17 cellular contexts compared by ENCODE assay signal in genomic region chr4:85495621-85496020, GRCh38. TPM values are rescaled to one million over a fixed set of nuclear protein-coding genes. Genes with fewer than 3 reads are reported as not detected.
DNase-seq lines count a peak whose midpoint lies in the region; ATAC-seq, FAIRE-seq and TF ChIP-seq lines count a peak whose summit lies in the region.
"Had no signal": no experiment of that assay in that cellular context is flagged by ENCODE, and none has a peak within 500 bp of the region (broad histone marks: within the 10 kb centered on the region; RNA-seq: fewer than 3 reads in every experiment).

No MANE protein-coding gene starts in this region.

- H3K27me3 Mint-ChIP-seq in HFFc6 (ENCODE audit: insufficient read depth) (no peaks in the 10 kb centered on the region), activated B cell treated with CpG ODN at 0.5 μM for 24 hours (no peaks in the 10 kb centered on the region)

- TF ChIP-seq CTCF in HFFc6 (IDR thresholded peaks at IDR 0.05): no peak
- no peak for TF ChIP-seq CTCF in activated B cell treated with CpG ODN at 0.5 μM for 24 hours (IDR thresholded peaks at IDR 0.05)
- no peak for TF ChIP-seq CTCF in spleen (IDR thresholded peaks at IDR 0.05 in 8 of 11, conservative IDR thresholded peaks at IDR 0.05 in 3 of 11)

- FAIRE-seq in small intestine (lab: Jason Lieb, UNC): no peak

- DNase-seq in HFFc6 (no peak), activated B cell treated with CpG ODN at 0.5 μM for 24 hours (no peak), left ventricle myocardium superior (no peak), spleen (no peak), small intestine (no peak)
- DNase-seq: DMS53, MV-4-11, natural killer cell, NCI-H526 had no signal

- H3K4me1 ChIP-seq in spleen (peaks cover 29 to 66% (median 45%) of the 10 kb centered on the region in 6 donors), small intestine (ENCODE audit: control insufficient read depth in 2 of 2, insufficient read depth in 1 of 2, low read depth in 1 of 2, low read length in 1 of 2) (peaks cover 0 to 3% of the 10 kb centered on the region in 2 donors)
- H3K4me1 ChIP-seq: prostate gland had no signal

- H3K27ac Mint-ChIP-seq in HFFc6: peak overlapping the region; percentile 97
- H3K27ac Mint-ChIP-seq in activated B cell treated with CpG ODN at 0.5 μM for 24 hours: peak overlapping the region; percentile 37
- H3K27ac Mint-ChIP-seq: natural killer cell; T-helper 1 cell treated with Interleukin-12 subunit alpha and Interleukin-12 subunit beta and Interleukin-4 antibody, amounts not matched to agents 30 μg/mL and 1 μg/mL, for 36 hours had no signal

- CTCF ChIA-PET in activated B cell treated with CpG ODN at 0.5 μM for 24 hours (lab: Charles Lee): no interaction called here

- H3K9me3 ChIP-seq in spleen (peaks cover 0 to 9% (median 0%) of the 10 kb centered on the region in 8 donors), small intestine (ENCODE audit: control insufficient read depth, low read depth) (no peaks in the 10 kb centered on the region)
- H3K9me3 ChIP-seq: prostate gland had no signal

- ATAC-seq in activated B cell treated with CpG ODN at 0.5 μM for 24 hours (ENCODE audit: low read depth) (no peak), left ventricle myocardium superior (peak; percentile 76), GM18502 (IDR thresholded peaks at IDR 0.05; ENCODE audit: poor library complexity, unreplicated experiment) (no peak), GM21367 (IDR thresholded peaks at IDR 0.05; ENCODE audit: unreplicated experiment) (no peak), HG02870 (IDR thresholded peaks at IDR 0.05; ENCODE audit: unreplicated experiment) (no peak)
- ATAC-seq: activated CD4-positive, CD25-positive, alpha-beta regulatory T cell treated with anti-CD3 and anti-CD28 coated beads, Interleukin-2, amount 50 U/mL, for 24 hours; left lobe of liver; natural killer cell had no signal

- intact Hi-C loops in activated B cell treated with CpG ODN at 0.5 μM for 24 hours (cut with micrococcal nuclease) (loop anchor here (10.0 kb wide), 1 partner anchor 469 kb away; no protein-coding TSS in a partner anchor), left ventricle myocardium superior (cut with micrococcal nuclease) (no loop called here), spleen (cut with DNase I; ENCODE audit: low total_unique reads) (no loop called here)

- peaks cover 54% of the 10 kb centered on the region for H3K4me1 Mint-ChIP-seq in HFFc6 (ENCODE audit: low read depth)
- peaks cover 68% of the 10 kb centered on the region for H3K4me1 Mint-ChIP-seq in activated B cell treated with CpG ODN at 0.5 μM for 24 hours
- H3K4me1 Mint-ChIP-seq: natural killer cell had no signal

- H3K36me3 Mint-ChIP-seq in HFFc6 (ENCODE audit: low read depth): no peaks in the 10 kb centered on the region
- H3K36me3 Mint-ChIP-seq in activated B cell treated with CpG ODN at 0.5 μM for 24 hours (ENCODE audit: low read depth): peaks cover 19% of the 10 kb centered on the region
- H3K36me3 Mint-ChIP-seq: natural killer cell had no signal

- H3K27me3 ChIP-seq in spleen (replicated peaks in 1 of 7) (no peaks in the 10 kb centered on the region), small intestine (ENCODE audit: control insufficient read depth in 2 of 2, insufficient read depth in 2 of 2, low read length in 2 of 2) (no peaks in the 10 kb centered on the region)

- H3K4me3 Mint-ChIP-seq in HFFc6: peak overlapping the region; percentile 84
- H3K4me3 Mint-ChIP-seq in activated B cell treated with CpG ODN at 0.5 μM for 24 hours: no peak overlapping the region
- H3K4me3 Mint-ChIP-seq: natural killer cell; T-helper 1 cell treated with Interleukin-12 subunit alpha and Interleukin-12 subunit beta and Interleukin-4 antibody, amounts not matched to agents 30 μg/mL and 1 μg/mL, for 36 hours had no signal

- peak overlapping the region in 5 of 8 donors; percentile 1 to 60 (median 41) for H3K27ac ChIP-seq in spleen
- no peak overlapping the region for H3K27ac ChIP-seq in small intestine (ENCODE audit: low read depth in 1 of 2, low read length in 1 of 2)
- H3K27ac ChIP-seq: C4-2B, prostate gland had no signal

- H3K4me3 ChIP-seq in spleen (no peak overlapping the region), small intestine (ENCODE audit: low read depth in 1 of 2, low read length in 2 of 2) (no peak overlapping the region)
- H3K4me3 ChIP-seq: prostate gland had no signal

- no peak for TF ChIP-seq POLR2A in spleen (IDR thresholded peaks at IDR 0.05)

- H3K36me3 ChIP-seq in spleen: no peaks in the 10 kb centered on the region
- no peaks in the 10 kb centered on the region for H3K36me3 ChIP-seq in small intestine (ENCODE audit: control insufficient read depth in 2 of 2, insufficient read depth in 2 of 2, low read length in 2 of 2)
- H3K36me3 ChIP-seq: prostate gland had no signal

- H3K9me3 Mint-ChIP-seq in HFFc6: no peaks in the 10 kb centered on the region
- H3K9me3 Mint-ChIP-seq in activated B cell treated with CpG ODN at 0.5 μM for 24 hours: no peaks in the 10 kb centered on the region

- POLR2A ChIA-PET in activated B cell treated with CpG ODN at 0.5 μM for 24 hours (lab: Charles Lee): interaction anchor here (0.7 kb wide), 1 partner anchor 21 kb away, joined by 4 read pairs; no protein-coding TSS in a partner anchor

- 90 to 99% (median 91%) methylated on average over 3 of the region's 3 CpGs for whole genome bisulfite sequencing in spleen, 5 donors
- WGBS in small intestine, 3 donors: 92 to 97% (median 93%) methylated on average over 3 of the region's 3 CpGs

RNA-seq across cellular contexts. Expression of gene ARHGAP24, which starts 20.7 kb away (rescaled TPM):
- 10 to 100 TPM; 13.6 to 28.3 (median 15.2) TPM for total RNA-seq in HFFc6 (2021; fragmentation: NEBNext Ultra II Directional; extraction: Animal tissue kit (Norgen Biotek cat#: 25700))
- total RNA-seq in activated B cell treated with CpG ODN at 0.5 μM for 24 hours: 155 and 231 TPM in 2 replicates
- 13.3 TPM for total RNA-seq in left ventricle myocardium superior
- 100 to 1,000 TPM; 104 to 199 (median 147) TPM for total RNA-seq in spleen
- 10 to 100 TPM; 23.1 to 32.7 (median 24.4) TPM for polyA plus RNA-seq in spleen
- polyA plus RNA-seq in small intestine: 1 to 10 TPM; 1.1 to 4.0 (median 3.8) TPM

Comparison
In these comparisons a context has a peak if more than half of its experiments do, and no peak if none do; other contexts are left out.
1. H3K27ac ChIP-seq: peak in spleen (5 of 8); none in small intestine (0 of 2).